Comparison of ENCODE assay signal across 7 cellular contexts in genomic region chr4:39637572-39638357, GRCh38. TPM values are rescaled to one million over a fixed set of nuclear protein-coding genes. Genes with fewer than 3 reads are reported as not detected.
DNase-seq lines count a peak whose midpoint lies in the region; ATAC-seq, FAIRE-seq and TF ChIP-seq lines count a peak whose summit lies in the region.

No MANE protein-coding gene starts in this region.

- H3K4me2 ChIP-seq in neuronal stem cell (ENCODE audit: insufficient read depth, low read length, poor library complexity, severe bottlenecking) = peak overlapping the region; percentile 77

- H2AFZ ChIP-seq in neuronal stem cell (ENCODE audit: low read length) = peak overlapping the region; percentile 91

- H3K9me3 Mint-ChIP-seq in activated naive CD4-positive, alpha-beta T cell treated with anti-CD3 and anti-CD28 coated beads for 36 hours = no peaks in the 10 kb centered on the region

- peak overlapping the region; percentile 96 for H3K27ac ChIP-seq in neuronal stem cell (replicated peaks; ENCODE audit: low read length)

- no peaks in the 10 kb centered on the region for H3K36me3 ChIP-seq in neuronal stem cell (replicated peaks in 1 of 2; ENCODE audit: control insufficient read depth in 2 of 2, insufficient read depth in 2 of 2, low read length in 2 of 2)

- TF ChIP-seq POLR2A in GM12892 (IDR thresholded peaks at IDR 0.05; ENCODE audit: low read depth, low read length) = no peak

- peaks cover 24% of the 10 kb centered on the region for H3K4me1 Mint-ChIP-seq in activated naive CD4-positive, alpha-beta T cell treated with anti-CD3 and anti-CD28 coated beads for 36 hours (ENCODE audit: low read depth)

- no peaks in the 10 kb centered on the region for H3K9me3 ChIP-seq in neuronal stem cell (replicated peaks in 1 of 2; ENCODE audit: control insufficient read depth in 2 of 2, insufficient read depth in 1 of 2, low read depth in 1 of 2, low read length in 2 of 2)

- H2BK12ac ChIP-seq in neuronal stem cell (ENCODE audit: low read length) = no peak overlapping the region

- H2AK5ac ChIP-seq in neuronal stem cell (ENCODE audit: low read depth, low read length) = no peak overlapping the region

- H3K18ac ChIP-seq in neuronal stem cell (ENCODE audit: low read length) = peak overlapping the region; percentile 20

- H3K27ac Mint-ChIP-seq in activated naive CD4-positive, alpha-beta T cell treated with anti-CD3 and anti-CD28 coated beads for 36 hours = no peak overlapping the region

- peaks cover 0 to 2% of the 10 kb centered on the region in 2 donors for H3K4me1 ChIP-seq in neuronal stem cell (ENCODE audit: control insufficient read depth in 2 of 2, insufficient read depth in 1 of 2, low read depth in 1 of 2, low read length in 2 of 2)

- H2BK5ac ChIP-seq in neuronal stem cell (ENCODE audit: low read length) = peak overlapping the region; percentile 80

- H4K91ac ChIP-seq in neuronal stem cell (ENCODE audit: low read depth, low read length, poor library complexity) = no peak overlapping the region

- no peak overlapping the region for H4K8ac ChIP-seq in neuronal stem cell (ENCODE audit: low read depth, low read length)

- H3K27me3 ChIP-seq in neuronal stem cell (ENCODE audit: control insufficient read depth in 3 of 3, insufficient read depth in 3 of 3, low read depth in 1 of 3, low read length in 3 of 3) = no peaks in the 10 kb centered on the region

- CTCF ChIA-PET in activated naive CD4-positive, alpha-beta T cell treated with anti-CD3 and anti-CD28 coated beads for 36 hours (lab: Charles Lee) = interaction anchor here (0.6 to 2.1 kb wide), 3 partner anchors 23 to 169 kb away, joined by 3 to 10 read pairs (median 3); no protein-coding TSS in a partner anchor

- no peak overlapping the region for H2BK15ac ChIP-seq in neuronal stem cell (ENCODE audit: low read length)

- no peak overlapping the region for H3K23ac ChIP-seq in neuronal stem cell (ENCODE audit: low read depth, low read length, poor library complexity)

- ATAC-seq in HG02852 (IDR thresholded peaks at IDR 0.05; ENCODE audit: unreplicated experiment) (peak; percentile 16), HG02678 (IDR thresholded peaks at IDR 0.05; ENCODE audit: unreplicated experiment) (no peak)

- intact Hi-C loops in activated naive CD4-positive, alpha-beta T cell treated with anti-CD3 and anti-CD28 coated beads for 36 hours (cut with micrococcal nuclease) = loop anchor here (1.0 to 5.0 kb wide), 6 partner anchors 13 to 420 kb away; partner anchors contain the start of genes N4BP2, PDS5A and UGDH

- H3K27me3 Mint-ChIP-seq in activated naive CD4-positive, alpha-beta T cell treated with anti-CD3 and anti-CD28 coated beads for 36 hours (ENCODE audit: low read depth) = no peaks in the 10 kb centered on the region

- H3K4me3 Mint-ChIP-seq in activated naive CD4-positive, alpha-beta T cell treated with anti-CD3 and anti-CD28 coated beads for 36 hours = peak overlapping the region; percentile 85

- H3K36me3 Mint-ChIP-seq in activated naive CD4-positive, alpha-beta T cell treated with anti-CD3 and anti-CD28 coated beads for 36 hours (ENCODE audit: low read depth) = no peaks in the 10 kb centered on the region

- peak overlapping the region; percentile 68 to 91 for H3K4me3 ChIP-seq in neuronal stem cell (ENCODE audit: low read length in 2 of 2)

- H3K9ac ChIP-seq in neuronal stem cell (ENCODE audit: low read depth, low read length, poor library complexity) = peak overlapping the region; percentile 92

- DNase-seq in GM12892 (ENCODE audit: insufficient read length) (no peak), NCI-H526 (lab: John Stamatoyannopoulos, UW) (peak; percentile 45 to 82), glomerular visceral epithelial cell (ENCODE audit: extremely low spot score) (peak; percentile 71), neuronal stem cell (ENCODE audit: low spot score) (peak; percentile 68)
- DNase-seq in activated naive CD4-positive, alpha-beta T cell treated with anti-CD3 and anti-CD28 coated beads for 36 hours = peak; percentile 26

- H3K14ac ChIP-seq in neuronal stem cell (ENCODE audit: low read length) = no peak overlapping the region

- no peak overlapping the region for H2BK120ac ChIP-seq in neuronal stem cell (ENCODE audit: low read depth, low read length)

- peak; percentile 85 for FAIRE-seq in GM12892 (lab: Jason Lieb, UNC)

- WGBS in neuronal stem cell (ENCODE audit: extremely low coverage in 2 of 2, insufficient read length in 2 of 2, insufficient replicate concordance in 1 of 2), 2 donors = no CpG with 5 or more reads among the region's 30 CpGs

- peaks cover 2% of the 10 kb centered on the region for H3K79me1 ChIP-seq in neuronal stem cell (ENCODE audit: low read depth, low read length)

- no peak overlapping the region for H3K4ac ChIP-seq in neuronal stem cell (ENCODE audit: low read length)

RNA-seq across cellular contexts. Expression of gene SMIM14, which starts 0.9 kb away (rescaled TPM):
- 80.8 TPM for polyA plus RNA-seq in GM12892 (2012; ENCODE audit: missing spikeins)
- 1 to 10 TPM; 2.7 to 3.9 TPM for total RNA-seq in activated naive CD4-positive, alpha-beta T cell treated with anti-CD3 and anti-CD28 coated beads for 36 hours
- 20.1 TPM for polyA plus RNA-seq in neuronal stem cell (2013, experiment 1 of 2)
- 19.9 TPM for polyA plus RNA-seq in neuronal stem cell (2013, experiment 2 of 2)
